ENCODE assay signal across 1 cellular context in the genomic region with DNA sequence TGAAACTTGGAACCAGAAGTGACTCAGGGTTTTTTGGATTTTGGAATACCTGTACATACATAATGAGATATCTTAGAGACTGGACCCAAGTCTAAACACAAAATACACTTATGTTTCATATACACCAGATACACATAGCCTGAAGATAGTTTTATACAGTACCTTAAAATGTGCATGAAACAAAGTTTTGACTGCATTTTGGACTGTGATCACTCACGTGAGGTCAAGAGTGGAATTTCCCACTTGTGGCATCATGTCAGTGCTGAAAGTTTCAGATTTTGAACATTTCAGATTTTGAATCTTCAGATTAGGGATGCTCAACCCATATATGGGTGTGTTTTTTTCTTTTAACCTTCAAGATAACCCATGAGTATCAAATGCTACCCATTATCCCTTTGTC.
TF ChIP-seq lines count a peak whose summit lies in the region.

No MANE protein-coding gene starts in this region.

TF ChIP-seq in GM23338, 12 proteins besides CTCF, POLR2A, EP300 and RAD21 (continued from another document):
- TF ChIP-seq, protein P1, sequence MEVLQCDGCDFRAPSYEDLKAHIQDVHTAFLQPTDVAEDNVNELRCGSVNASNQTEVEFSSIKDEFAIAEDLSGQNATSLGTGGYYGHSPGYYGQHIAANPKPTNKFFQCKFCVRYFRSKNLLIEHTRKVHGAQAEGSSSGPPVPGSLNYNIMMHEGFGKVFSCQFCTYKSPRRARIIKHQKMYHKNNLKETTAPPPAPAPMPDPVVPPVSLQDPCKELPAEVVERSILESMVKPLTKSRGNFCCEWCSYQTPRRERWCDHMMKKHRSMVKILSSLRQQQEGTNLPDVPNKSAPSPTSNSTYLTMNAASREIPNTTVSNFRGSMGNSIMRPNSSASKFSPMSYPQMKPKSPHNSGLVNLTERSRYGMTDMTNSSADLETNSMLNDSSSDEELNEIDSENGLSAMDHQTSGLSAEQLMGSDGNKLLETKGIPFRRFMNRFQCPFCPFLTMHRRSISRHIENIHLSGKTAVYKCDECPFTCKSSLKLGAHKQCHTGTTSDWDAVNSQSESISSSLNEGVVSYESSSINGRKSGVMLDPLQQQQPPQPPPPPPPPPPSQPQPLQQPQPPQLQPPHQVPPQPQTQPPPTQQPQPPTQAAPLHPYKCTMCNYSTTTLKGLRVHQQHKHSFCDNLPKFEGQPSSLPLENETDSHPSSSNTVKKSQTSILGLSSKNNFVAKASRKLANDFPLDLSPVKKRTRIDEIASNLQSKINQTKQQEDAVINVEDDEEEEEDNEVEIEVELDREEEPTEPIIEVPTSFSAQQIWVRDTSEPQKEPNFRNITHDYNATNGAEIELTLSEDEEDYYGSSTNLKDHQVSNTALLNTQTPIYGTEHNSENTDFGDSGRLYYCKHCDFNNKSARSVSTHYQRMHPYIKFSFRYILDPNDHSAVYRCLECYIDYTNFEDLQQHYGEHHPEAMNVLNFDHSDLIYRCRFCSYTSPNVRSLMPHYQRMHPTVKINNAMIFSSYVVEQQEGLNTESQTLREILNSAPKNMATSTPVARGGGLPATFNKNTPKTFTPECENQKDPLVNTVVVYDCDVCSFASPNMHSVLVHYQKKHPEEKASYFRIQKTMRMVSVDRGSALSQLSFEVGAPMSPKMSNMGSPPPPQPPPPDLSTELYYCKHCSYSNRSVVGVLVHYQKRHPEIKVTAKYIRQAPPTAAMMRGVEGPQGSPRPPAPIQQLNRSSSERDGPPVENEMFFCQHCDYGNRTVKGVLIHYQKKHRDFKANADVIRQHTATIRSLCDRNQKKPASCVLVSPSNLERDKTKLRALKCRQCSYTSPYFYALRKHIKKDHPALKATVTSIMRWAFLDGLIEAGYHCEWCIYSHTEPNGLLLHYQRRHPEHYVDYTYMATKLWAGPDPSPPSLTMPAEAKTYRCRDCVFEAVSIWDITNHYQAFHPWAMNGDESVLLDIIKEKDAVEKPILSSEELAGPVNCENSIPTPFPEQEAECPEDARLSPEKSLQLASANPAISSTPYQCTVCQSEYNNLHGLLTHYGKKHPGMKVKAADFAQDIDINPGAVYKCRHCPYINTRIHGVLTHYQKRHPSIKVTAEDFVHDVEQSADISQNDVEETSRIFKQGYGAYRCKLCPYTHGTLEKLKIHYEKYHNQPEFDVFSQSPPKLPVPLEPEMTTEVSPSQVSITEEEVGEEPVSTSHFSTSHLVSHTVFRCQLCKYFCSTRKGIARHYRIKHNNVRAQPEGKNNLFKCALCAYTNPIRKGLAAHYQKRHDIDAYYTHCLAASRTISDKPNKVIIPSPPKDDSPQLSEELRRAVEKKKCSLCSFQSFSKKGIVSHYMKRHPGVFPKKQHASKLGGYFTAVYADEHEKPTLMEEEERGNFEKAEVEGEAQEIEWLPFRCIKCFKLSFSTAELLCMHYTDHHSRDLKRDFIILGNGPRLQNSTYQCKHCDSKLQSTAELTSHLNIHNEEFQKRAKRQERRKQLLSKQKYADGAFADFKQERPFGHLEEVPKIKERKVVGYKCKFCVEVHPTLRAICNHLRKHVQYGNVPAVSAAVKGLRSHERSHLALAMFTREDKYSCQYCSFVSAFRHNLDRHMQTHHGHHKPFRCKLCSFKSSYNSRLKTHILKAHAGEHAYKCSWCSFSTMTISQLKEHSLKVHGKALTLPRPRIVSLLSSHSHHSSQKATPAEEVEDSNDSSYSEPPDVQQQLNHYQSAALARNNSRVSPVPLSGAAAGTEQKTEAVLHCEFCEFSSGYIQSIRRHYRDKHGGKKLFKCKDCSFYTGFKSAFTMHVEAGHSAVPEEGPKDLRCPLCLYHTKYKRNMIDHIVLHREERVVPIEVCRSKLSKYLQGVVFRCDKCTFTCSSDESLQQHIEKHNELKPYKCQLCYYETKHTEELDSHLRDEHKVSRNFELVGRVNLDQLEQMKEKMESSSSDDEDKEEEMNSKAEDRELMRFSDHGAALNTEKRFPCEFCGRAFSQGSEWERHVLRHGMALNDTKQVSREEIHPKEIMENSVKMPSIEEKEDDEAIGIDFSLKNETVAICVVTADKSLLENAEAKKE (CRISPR knock-in tag; IDR thresholded peaks at IDR 0.05) = no peak
- TF ChIP-seq ZNF331 (CRISPR knock-in tag; IDR thresholded peaks at IDR 0.05; ENCODE audit: low read depth) = no peak
- TF ChIP-seq, protein P2, sequence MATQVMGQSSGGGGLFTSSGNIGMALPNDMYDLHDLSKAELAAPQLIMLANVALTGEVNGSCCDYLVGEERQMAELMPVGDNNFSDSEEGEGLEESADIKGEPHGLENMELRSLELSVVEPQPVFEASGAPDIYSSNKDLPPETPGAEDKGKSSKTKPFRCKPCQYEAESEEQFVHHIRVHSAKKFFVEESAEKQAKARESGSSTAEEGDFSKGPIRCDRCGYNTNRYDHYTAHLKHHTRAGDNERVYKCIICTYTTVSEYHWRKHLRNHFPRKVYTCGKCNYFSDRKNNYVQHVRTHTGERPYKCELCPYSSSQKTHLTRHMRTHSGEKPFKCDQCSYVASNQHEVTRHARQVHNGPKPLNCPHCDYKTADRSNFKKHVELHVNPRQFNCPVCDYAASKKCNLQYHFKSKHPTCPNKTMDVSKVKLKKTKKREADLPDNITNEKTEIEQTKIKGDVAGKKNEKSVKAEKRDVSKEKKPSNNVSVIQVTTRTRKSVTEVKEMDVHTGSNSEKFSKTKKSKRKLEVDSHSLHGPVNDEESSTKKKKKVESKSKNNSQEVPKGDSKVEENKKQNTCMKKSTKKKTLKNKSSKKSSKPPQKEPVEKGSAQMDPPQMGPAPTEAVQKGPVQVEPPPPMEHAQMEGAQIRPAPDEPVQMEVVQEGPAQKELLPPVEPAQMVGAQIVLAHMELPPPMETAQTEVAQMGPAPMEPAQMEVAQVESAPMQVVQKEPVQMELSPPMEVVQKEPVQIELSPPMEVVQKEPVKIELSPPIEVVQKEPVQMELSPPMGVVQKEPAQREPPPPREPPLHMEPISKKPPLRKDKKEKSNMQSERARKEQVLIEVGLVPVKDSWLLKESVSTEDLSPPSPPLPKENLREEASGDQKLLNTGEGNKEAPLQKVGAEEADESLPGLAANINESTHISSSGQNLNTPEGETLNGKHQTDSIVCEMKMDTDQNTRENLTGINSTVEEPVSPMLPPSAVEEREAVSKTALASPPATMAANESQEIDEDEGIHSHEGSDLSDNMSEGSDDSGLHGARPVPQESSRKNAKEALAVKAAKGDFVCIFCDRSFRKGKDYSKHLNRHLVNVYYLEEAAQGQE (IDR thresholded peaks at IDR 0.05; ENCODE audit: unreplicated experiment) = no peak
- TF ChIP-seq JUNB (IDR thresholded peaks at IDR 0.05; ENCODE audit: unreplicated experiment) = no peak
- no peak for TF ChIP-seq NANOG (IDR thresholded peaks at IDR 0.05; ENCODE audit: borderline replicate concordance)
- no peak for TF ChIP-seq STAT1 (IDR thresholded peaks at IDR 0.05; ENCODE audit: unreplicated experiment)
- TF ChIP-seq, protein P3, sequence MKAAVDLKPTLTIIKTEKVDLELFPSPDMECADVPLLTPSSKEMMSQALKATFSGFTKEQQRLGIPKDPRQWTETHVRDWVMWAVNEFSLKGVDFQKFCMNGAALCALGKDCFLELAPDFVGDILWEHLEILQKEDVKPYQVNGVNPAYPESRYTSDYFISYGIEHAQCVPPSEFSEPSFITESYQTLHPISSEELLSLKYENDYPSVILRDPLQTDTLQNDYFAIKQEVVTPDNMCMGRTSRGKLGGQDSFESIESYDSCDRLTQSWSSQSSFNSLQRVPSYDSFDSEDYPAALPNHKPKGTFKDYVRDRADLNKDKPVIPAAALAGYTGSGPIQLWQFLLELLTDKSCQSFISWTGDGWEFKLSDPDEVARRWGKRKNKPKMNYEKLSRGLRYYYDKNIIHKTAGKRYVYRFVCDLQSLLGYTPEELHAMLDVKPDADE (IDR thresholded peaks at IDR 0.05) = no peak
- no peak for TF ChIP-seq EZH2phosphoT487 (IDR thresholded peaks at IDR 0.05; ENCODE audit: unreplicated experiment)
